ENCODE assay signal across 1 cellular context in genomic region chrX:93673056-93673868, GRCh38.
TF ChIP-seq lines count a peak whose summit lies in the region.

A gene with protein sequence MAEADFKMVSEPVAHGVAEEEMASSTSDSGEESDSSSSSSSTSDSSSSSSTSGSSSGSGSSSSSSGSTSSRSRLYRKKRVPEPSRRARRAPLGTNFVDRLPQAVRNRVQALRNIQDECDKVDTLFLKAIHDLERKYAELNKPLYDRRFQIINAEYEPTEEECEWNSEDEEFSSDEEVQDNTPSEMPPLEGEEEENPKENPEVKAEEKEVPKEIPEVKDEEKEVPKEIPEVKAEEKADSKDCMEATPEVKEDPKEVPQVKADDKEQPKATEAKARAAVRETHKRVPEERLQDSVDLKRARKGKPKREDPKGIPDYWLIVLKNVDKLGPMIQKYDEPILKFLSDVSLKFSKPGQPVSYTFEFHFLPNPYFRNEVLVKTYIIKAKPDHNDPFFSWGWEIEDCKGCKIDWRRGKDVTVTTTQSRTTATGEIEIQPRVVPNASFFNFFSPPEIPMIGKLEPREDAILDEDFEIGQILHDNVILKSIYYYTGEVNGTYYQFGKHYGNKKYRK (minus strand): TSS chrX:93673578. CDS start chrX:93673304, 274 bp downstream.

TF ChIP-seq in A549, 52 proteins besides CTCF, POLR2A, EP300 and RAD21 (continued from another document):
- TF ChIP-seq, protein P1, sequence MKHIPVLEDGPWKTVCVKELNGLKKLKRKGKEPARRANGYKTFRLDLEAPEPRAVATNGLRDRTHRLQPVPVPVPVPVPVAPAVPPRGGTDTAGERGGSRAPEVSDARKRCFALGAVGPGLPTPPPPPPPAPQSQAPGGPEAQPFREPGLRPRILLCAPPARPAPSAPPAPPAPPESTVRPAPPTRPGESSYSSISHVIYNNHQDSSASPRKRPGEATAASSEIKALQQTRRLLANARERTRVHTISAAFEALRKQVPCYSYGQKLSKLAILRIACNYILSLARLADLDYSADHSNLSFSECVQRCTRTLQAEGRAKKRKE (CRISPR knock-in tag; IDR thresholded peaks at IDR 0.05; ENCODE audit: low read depth): no peak
- no peak for TF ChIP-seq NFE2L2 (conservative IDR thresholded peaks at IDR 0.05; ENCODE audit: low read length)
- TF ChIP-seq, protein P2, sequence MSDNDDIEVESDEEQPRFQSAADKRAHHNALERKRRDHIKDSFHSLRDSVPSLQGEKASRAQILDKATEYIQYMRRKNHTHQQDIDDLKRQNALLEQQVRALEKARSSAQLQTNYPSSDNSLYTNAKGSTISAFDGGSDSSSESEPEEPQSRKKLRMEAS (IDR thresholded peaks at IDR 0.05): no peak
